Comparison of ENCODE assay signal across 8 cellular contexts in the genomic region with DNA sequence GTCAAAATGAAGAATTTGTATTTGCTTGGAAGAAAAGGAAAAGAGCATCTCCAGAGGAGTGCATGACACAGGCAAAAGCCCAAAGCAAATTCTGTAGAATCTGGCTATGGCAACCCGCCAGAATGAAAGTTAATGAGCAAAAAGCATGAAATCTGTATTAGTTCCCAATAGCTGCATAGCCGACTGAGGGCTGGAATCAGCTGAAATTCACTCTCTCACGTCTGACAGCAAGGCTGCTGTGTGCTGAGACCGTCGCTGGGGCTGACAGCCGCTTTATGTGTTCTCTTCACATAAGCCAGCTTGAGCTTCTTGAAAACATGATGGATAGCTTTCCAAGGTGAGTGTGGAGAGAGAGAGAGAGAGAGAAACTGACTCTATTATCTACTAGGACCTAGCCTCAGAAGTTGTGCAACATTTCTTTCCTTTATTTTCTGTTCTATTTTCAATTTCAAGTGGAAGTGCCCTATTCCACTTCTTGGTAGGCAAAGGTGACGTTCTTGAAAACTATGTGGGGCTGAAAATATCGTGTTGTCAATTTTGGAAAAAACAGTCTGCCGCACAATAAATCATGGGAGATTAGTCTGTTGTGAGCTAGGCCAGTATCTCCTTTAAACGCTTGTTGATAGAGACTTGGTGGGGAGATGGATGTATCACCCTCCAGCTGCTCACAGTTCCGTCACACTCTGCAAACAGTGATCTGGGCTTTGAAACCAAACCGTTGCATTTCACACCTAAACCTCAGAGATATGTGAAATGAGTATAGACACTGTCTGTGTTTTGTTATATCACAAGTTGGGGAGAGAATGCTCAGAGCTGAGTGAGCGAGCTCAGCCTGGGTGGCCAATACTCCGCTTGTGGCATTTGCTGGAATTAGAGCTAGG.
DNase-seq lines count a peak whose midpoint lies in the region; ATAC-seq and TF ChIP-seq lines count a peak whose summit lies in the region.

No MANE protein-coding gene starts in this region.

- no peaks in the 10 kb centered on the region for H3K36me3 Mint-ChIP-seq in CD4-positive, alpha-beta T cell (ENCODE audit: low read depth)
- H3K36me3 Mint-ChIP-seq in activated naive CD4-positive, alpha-beta T cell treated with anti-CD3 and anti-CD28 coated beads, Interleukin-2, amount 50 U/mL, for 24 hours = no peaks in the 10 kb centered on the region

- CTCF ChIA-PET in CD4-positive, alpha-beta T cell (lab: Charles Lee) = interaction anchor here (1.0 to 1.9 kb wide), 3 partner anchors 11 to 74 kb away, joined by 3 to 5 read pairs (median 4); no protein-coding TSS in a partner anchor

- H3K9me3 Mint-ChIP-seq in CD4-positive, alpha-beta T cell = no peaks in the 10 kb centered on the region
- H3K9me3 Mint-ChIP-seq in activated naive CD4-positive, alpha-beta T cell treated with anti-CD3 and anti-CD28 coated beads, Interleukin-2, amount 50 U/mL, for 24 hours = no peaks in the 10 kb centered on the region

- no peak for TF ChIP-seq EP300 in sigmoid colon (IDR thresholded peaks at IDR 0.05)
- TF ChIP-seq EP300 in tibial nerve (IDR thresholded peaks at IDR 0.05) = no peak

- peak in 8 of 10 experiments; percentile 16 to 30 (median 22) for DNase-seq in CD4-positive, alpha-beta T cell
- DNase-seq in sigmoid colon (no peak), HCEC 1CT (no peak), KG1 (lab: John Stamatoyannopoulos, UW) (no peak), tibial nerve (ENCODE audit: low spot score in 2 of 2) (no peak)

- TF ChIP-seq CTCF in CD4-positive, alpha-beta T cell (IDR thresholded peaks at IDR 0.05) = no peak
- no peak for TF ChIP-seq CTCF in sigmoid colon (IDR thresholded peaks at IDR 0.05)
- TF ChIP-seq CTCF in tibial nerve (IDR thresholded peaks at IDR 0.05) = no peak

- ATAC-seq in CD4-positive, alpha-beta T cell (ENCODE audit: poor library complexity) = peak; percentile 80
- ATAC-seq in GM19397 (IDR thresholded peaks at IDR 0.05; ENCODE audit: unreplicated experiment) (peak; percentile 98), HG03354 (IDR thresholded peaks at IDR 0.05; ENCODE audit: poor library complexity, severe bottlenecking, unreplicated experiment) (peak; percentile 86)

- WGBS in sigmoid colon, 2 donors = 78 to 89% methylated on average over 14 of the region's 14 CpGs
- WGBS in tibial nerve, 2 donors = 64 to 68% methylated on average over 14 of the region's 14 CpGs

- H3K9me3 ChIP-seq in CD4-positive, alpha-beta T cell (ENCODE audit: control insufficient read depth, low read length) = no peaks in the 10 kb centered on the region
- H3K9me3 ChIP-seq in sigmoid colon = no peaks in the 10 kb centered on the region
- no peaks in the 10 kb centered on the region for H3K9me3 ChIP-seq in tibial nerve

- POLR2A ChIA-PET in CD4-positive, alpha-beta T cell (lab: Charles Lee) = interaction anchor here (1.2 to 2.6 kb wide), 4 partner anchors 9 to 75 kb away, joined by 3 to 18 read pairs (median 11); a partner anchor contains a TSS

- H3K36me3 ChIP-seq in sigmoid colon (no peaks in the 10 kb centered on the region), tibial nerve (no peaks in the 10 kb centered on the region)

- peak overlapping the region; percentile 29 for H3K27ac ChIP-seq in CD4-positive, alpha-beta T cell (ENCODE audit: low read depth, low read length)
- H3K27ac ChIP-seq in sigmoid colon = peak overlapping the region; percentile 1 to 70 (median 18)
- peak overlapping the region in 1 of 4 donors; percentile 16 for H3K27ac ChIP-seq in tibial nerve

- H3K4me1 ChIP-seq in sigmoid colon (peaks cover 0 to 32% (median 20%) of the 10 kb centered on the region in 4 donors), tibial nerve (no peaks in the 10 kb centered on the region)

- TF ChIP-seq POLR2A in sigmoid colon (IDR thresholded peaks at IDR 0.05) (no peak), tibial nerve (IDR thresholded peaks at IDR 0.05) (no peak)

- H3K27me3 ChIP-seq in CD4-positive, alpha-beta T cell (ENCODE audit: control insufficient read depth, insufficient read depth, low read length) = no peaks in the 10 kb centered on the region
- H3K27me3 ChIP-seq in sigmoid colon = no peaks in the 10 kb centered on the region
- H3K27me3 ChIP-seq in tibial nerve = no peaks in the 10 kb centered on the region

- intact Hi-C loops in CD4-positive, alpha-beta T cell (cut with DNase I, micrococcal nuclease) = loop anchor here in 1 of 2 experiments (5.0 kb wide), 1 partner anchor 38 kb away; no protein-coding TSS in a partner anchor
- intact Hi-C loops in sigmoid colon (cut with DNase I) = no loop called here

- H3K4me3 ChIP-seq in sigmoid colon (no peak overlapping the region), tibial nerve (no peak overlapping the region)

- H3K4me1 Mint-ChIP-seq in CD4-positive, alpha-beta T cell (ENCODE audit: low read depth) = peaks cover 20% of the 10 kb centered on the region
- H3K4me1 Mint-ChIP-seq in activated naive CD4-positive, alpha-beta T cell treated with anti-CD3 and anti-CD28 coated beads, Interleukin-2, amount 50 U/mL, for 24 hours = peaks cover 7% of the 10 kb centered on the region

- H3K4me3 Mint-ChIP-seq in CD4-positive, alpha-beta T cell = peak overlapping the region; percentile 78
- no peak overlapping the region for H3K4me3 Mint-ChIP-seq in activated naive CD4-positive, alpha-beta T cell treated with anti-CD3 and anti-CD28 coated beads, Interleukin-2, amount 50 U/mL, for 24 hours

- peak overlapping the region; percentile 88 for H3K27ac Mint-ChIP-seq in CD4-positive, alpha-beta T cell
- peak overlapping the region; percentile 3 for H3K27ac Mint-ChIP-seq in activated naive CD4-positive, alpha-beta T cell treated with anti-CD3 and anti-CD28 coated beads, Interleukin-2, amount 50 U/mL, for 24 hours

- no peaks in the 10 kb centered on the region for H3K27me3 Mint-ChIP-seq in CD4-positive, alpha-beta T cell
- H3K27me3 Mint-ChIP-seq in activated naive CD4-positive, alpha-beta T cell treated with anti-CD3 and anti-CD28 coated beads, Interleukin-2, amount 50 U/mL, for 24 hours = no peaks in the 10 kb centered on the region

Comparison
In these comparisons a context has a peak if more than half of its experiments do, and no peak if none do; other contexts are left out.
1. DNase-seq: peak in CD4-positive, alpha-beta T cell (8 of 10); none in sigmoid colon (single experiment), HCEC 1CT (single experiment), KG1 (single experiment) and tibial nerve (0 of 2).
2. Peak in every context shown above with its lines, with median percentiles within 50 percentile points of each other: ATAC-seq.